ENCODE assay signal across 8 cellular contexts in the genomic region with DNA sequence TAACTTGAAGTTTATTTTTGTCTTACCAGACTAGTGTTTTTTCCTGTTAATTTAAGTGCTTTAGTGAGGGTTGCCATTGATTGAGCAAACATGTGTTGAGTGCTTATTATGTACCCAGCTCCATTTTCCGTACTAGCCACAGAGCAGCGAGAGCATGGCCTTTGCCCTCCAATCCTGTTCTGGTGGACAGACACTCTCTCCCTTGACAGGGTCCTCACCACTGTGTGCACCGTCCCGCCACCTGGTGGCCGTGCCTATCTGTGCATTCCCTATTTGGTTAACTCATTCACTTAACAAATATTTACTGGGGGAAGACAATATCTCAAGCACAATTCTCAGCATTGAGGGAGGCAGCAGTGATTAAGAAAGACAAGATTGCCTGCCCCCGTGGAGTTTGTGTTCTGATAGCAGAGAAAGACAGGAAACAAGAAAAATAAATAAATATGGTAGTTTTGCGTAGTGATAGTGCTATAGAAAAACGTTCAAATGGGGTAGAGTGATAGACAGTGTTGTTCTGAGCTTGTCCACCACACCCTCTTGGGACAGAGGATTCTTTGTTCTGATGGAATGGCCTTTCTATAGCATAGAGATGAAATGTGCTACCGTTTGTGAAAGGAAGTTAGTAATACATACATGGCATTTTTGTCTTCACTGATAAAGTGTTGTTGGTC. TPM values are rescaled to one million over a fixed set of nuclear protein-coding genes. Genes with fewer than 3 reads are reported as not detected.
DNase-seq lines count a peak whose midpoint lies in the region; ATAC-seq and TF ChIP-seq lines count a peak whose summit lies in the region.

No MANE protein-coding gene starts in this region.

- intact Hi-C loops in A673 (cut with micrococcal nuclease; ENCODE audit: unreplicated experiment) = loop anchor here (2.0 to 10.0 kb wide), 2 partner anchors 377 to 695 kb away; no protein-coding TSS in a partner anchor

- no TSS peak for BruUV-seq in A673 (replicated peaks; lab: Mats Ljungman, UMichigan)

- CTCF ChIA-PET in A673 (lab: Charles Lee) = interaction anchor here (0.6 kb wide), 2 partner anchors 12 to 376 kb away, joined by 3 read pairs; no protein-coding TSS in a partner anchor

- H3K9me3 ChIP-seq in A673 (ENCODE audit: low read depth, low read length, poor library complexity, severe bottlenecking) = no peaks in the 10 kb centered on the region

- in situ Hi-C loops in SK-MEL-5 (cut with HindIII; ENCODE audit: low pct_unique_long_range_greater_than_20kb, low sequenced_read_pairs) (no loop called here), astrocyte of the spinal cord (cut with HindIII; ENCODE audit: low sequenced_read_pairs) (no loop called here)

- no peak overlapping the region for H3K27ac ChIP-seq in A673 (ENCODE audit: low read depth, low read length, poor library complexity, severe bottlenecking)

- TF ChIP-seq CTCF in A673 (conservative IDR thresholded peaks at IDR 0.05; ENCODE audit: low read depth, low read length) (peak; percentile 93), GM12874 (IDR thresholded peaks at IDR 0.05; ENCODE audit: insufficient read depth, low read depth, low read length) (peak; percentile 88), astrocyte of the spinal cord (IDR thresholded peaks at IDR 0.05; ENCODE audit: low read depth, low read length) (peak; percentile 86), kidney epithelial cell (IDR thresholded peaks at IDR 0.05; ENCODE audit: insufficient read depth, low read length, poor library complexity, severe bottlenecking) (peak; percentile 88)

- H3K4me3 ChIP-seq in A673 (ENCODE audit: low read depth, low read length, poor library complexity, severe bottlenecking) = no peak overlapping the region
- H3K4me3 ChIP-seq in astrocyte of the spinal cord (ENCODE audit: low read depth, low read length) = no peak overlapping the region
- H3K4me3 ChIP-seq in kidney epithelial cell (ENCODE audit: low read depth, low read length) = no peak overlapping the region

- H3K27me3 ChIP-seq in A673 (replicated peaks; ENCODE audit: insufficient read depth, low read depth, low read length, poor library complexity) (no peaks in the 10 kb centered on the region), kidney epithelial cell (ENCODE audit: control insufficient read depth, insufficient read depth, low read length) (no peaks in the 10 kb centered on the region)

- H3K36me3 ChIP-seq in A673 (ENCODE audit: insufficient read depth, low read length, poor library complexity, severe bottlenecking) (no peaks in the 10 kb centered on the region), kidney epithelial cell (ENCODE audit: control insufficient read depth, insufficient read depth, low read length) (no peaks in the 10 kb centered on the region)

- POLR2A ChIA-PET in A673 (lab: Charles Lee; ENCODE audit: low non-redundant PET) = no interaction called here

- DNase-seq in A673 (ENCODE audit: low spot score) (peak; percentile 66), SK-MEL-5 (ENCODE audit: low read depth, low spot score) (peak; percentile 72), astrocyte of the spinal cord (ENCODE audit: low read depth, low spot score) (peak; percentile 60), kidney epithelial cell (ENCODE audit: low read depth) (no peak)
- peak; percentile 35 for DNase-seq in stimulated activated CD8-positive, alpha-beta memory T cell treated with anti-CD3 and anti-CD28 coated beads, Interleukin-15, amount 100 ng/mL, for 1 hour (ENCODE audit: low read depth)

- peak; percentile 72 for ATAC-seq in HG03280 (IDR thresholded peaks at IDR 0.05; ENCODE audit: unreplicated experiment)
- ATAC-seq in GM19397 (IDR thresholded peaks at IDR 0.05; ENCODE audit: unreplicated experiment) = no peak

- H3K4me1 ChIP-seq in A673 (ENCODE audit: insufficient read depth, low read length, poor library complexity, severe bottlenecking) = peaks cover 11% of the 10 kb centered on the region

RNA-seq across cellular contexts. Expression of gene CDH13, which starts 13.0 kb away (rescaled TPM):
- total RNA-seq in A673 (2021) = 1.3 and 2.1 TPM in 2 replicates
- total RNA-seq in SK-MEL-5 (2014; rRNA removed; shearing (Covaris generic)) = not detected in 2 replicates
- polyA plus RNA-seq in SK-MEL-5 (2015; cell fraction: cytosol; rRNA removed) = 0.04 TPM in 1 of 2 replicates, not detected in the other
- polyA plus RNA-seq in SK-MEL-5 (2015; cell fraction: nucleus; rRNA removed) = not detected in 2 replicates
- total RNA-seq in kidney epithelial cell = 32.8 and 39.3 TPM in 2 replicates

Comparison
In these comparisons a context has a peak if more than half of its experiments do, and no peak if none do; other contexts are left out.
1. RNA of gene CDH13, which starts 13.0 kb away (total RNA-seq): 32.8 to 39.3 TPM in kidney epithelial cell; 1.3 to 2.1 TPM in A673 and not detected in SK-MEL-5; every median in the first group is over 10 times any median in the second.
2. Peak in every context shown above with its lines, with median percentiles within 50 percentile points of each other: CTCF ChIP-seq.